17 cellular contexts compared by ENCODE assay signal in genomic region chr10:88234332-88234731, GRCh38.
DNase-seq lines count a peak whose midpoint lies in the region; ATAC-seq, FAIRE-seq and TF ChIP-seq lines count a peak whose summit lies in the region.
"Had no signal": no experiment of that assay in that cellular context is flagged by ENCODE, and none has a peak within 500 bp of the region (broad histone marks: within the 10 kb centered on the region; RNA-seq: fewer than 3 reads in every experiment).

No MANE protein-coding gene starts in this region.

- H3K9me3 Mint-ChIP-seq in neural crest cell (peaks cover 9% of the 10 kb centered on the region), type B pancreatic cell (peaks cover 10% of the 10 kb centered on the region)
- H3K9me3 Mint-ChIP-seq in activated naive CD4-positive, alpha-beta T cell treated with anti-CD3 and anti-CD28 coated beads, Interleukin-2, amount 10 ng/mL, durations not matched to agents 7 days and 5 days, result peaks cover 4% of the 10 kb centered on the region

- ATAC-seq in HG03442 (IDR thresholded peaks at IDR 0.05; ENCODE audit: unreplicated experiment), result no peak
- ATAC-seq: activated naive CD4-positive, alpha-beta T cell treated with anti-CD3 and anti-CD28 coated beads, Interleukin-2, amount 50 U/mL, for 72 hours; gastroesophageal sphincter had no signal

- no peak for FAIRE-seq in H54 (lab: Jason Lieb, UNC)
- FAIRE-seq: astrocyte had no signal

- DNase-seq in NCI-H345 treated with DMSO at 0.1 percent for 48 hours (lab: John Stamatoyannopoulos, UW; ENCODE audit: unreplicated experiment), result peak; percentile 60
- DNase-seq in globus pallidus (ENCODE audit: low spot score), result peak; percentile 26
- no peak for DNase-seq in neural crest cell (ENCODE audit: low read depth, low spot score)
- no peak for DNase-seq in type B pancreatic cell (ENCODE audit: extremely low spot score, unreplicated experiment)
- no peak for DNase-seq in activated naive CD4-positive, alpha-beta T cell treated with anti-CD3 and anti-CD28 coated beads, Interleukin-2, amount 10 ng/mL, durations not matched to agents 7 days and 5 days
- DNase-seq in H54 (ENCODE audit: insufficient read length, low spot score), result no peak
- DNase-seq: effector CD8-positive, alpha-beta T cell; HCEC 1CT; NCI-H2029; NCI-H524 treated with DMSO at 0.1 percent for 48 hours; nephron progenitor cell; retina; SW 1271 had no signal

- H3K27ac Mint-ChIP-seq in neural crest cell (ENCODE audit: unreplicated experiment), result peak overlapping the region; percentile 94
- peak overlapping the region; percentile 52 for H3K27ac Mint-ChIP-seq in type B pancreatic cell
- no peak overlapping the region for H3K27ac Mint-ChIP-seq in activated naive CD4-positive, alpha-beta T cell treated with anti-CD3 and anti-CD28 coated beads, Interleukin-2, amount 10 ng/mL, durations not matched to agents 7 days and 5 days
- H3K27ac Mint-ChIP-seq: activated naive CD4-positive, alpha-beta T cell treated with anti-CD3 and anti-CD28 coated beads, Interleukin-2, amount 50 U/mL, for 72 hours; nephron progenitor cell had no signal

- no peak for TF ChIP-seq POLR2A in H54 (IDR thresholded peaks at IDR 0.05; ENCODE audit: low read depth, low read length)

- no peak for TF ChIP-seq CTCF in neural crest cell (conservative IDR thresholded peaks at IDR 0.05)
- no peak for TF ChIP-seq CTCF in type B pancreatic cell (conservative IDR thresholded peaks at IDR 0.05)

- no peak overlapping the region for H3K4me3 Mint-ChIP-seq in neural crest cell
- H3K4me3 Mint-ChIP-seq in type B pancreatic cell, result no peak overlapping the region
- no peak overlapping the region for H3K4me3 Mint-ChIP-seq in activated naive CD4-positive, alpha-beta T cell treated with anti-CD3 and anti-CD28 coated beads, Interleukin-2, amount 10 ng/mL, durations not matched to agents 7 days and 5 days
- H3K4me3 Mint-ChIP-seq: nephron progenitor cell had no signal

- H3K27me3 Mint-ChIP-seq in neural crest cell (ENCODE audit: low read depth) (no peaks in the 10 kb centered on the region), type B pancreatic cell (peaks cover 3% of the 10 kb centered on the region)
- peaks cover 9% of the 10 kb centered on the region for H3K27me3 Mint-ChIP-seq in activated naive CD4-positive, alpha-beta T cell treated with anti-CD3 and anti-CD28 coated beads, Interleukin-2, amount 10 ng/mL, durations not matched to agents 7 days and 5 days

- H3K36me3 Mint-ChIP-seq in neural crest cell (ENCODE audit: low read depth) (no peaks in the 10 kb centered on the region), type B pancreatic cell (peaks cover 4% of the 10 kb centered on the region)
- H3K36me3 Mint-ChIP-seq in activated naive CD4-positive, alpha-beta T cell treated with anti-CD3 and anti-CD28 coated beads, Interleukin-2, amount 10 ng/mL, durations not matched to agents 7 days and 5 days, result no peaks in the 10 kb centered on the region

- CTCF ChIA-PET in activated naive CD4-positive, alpha-beta T cell treated with anti-CD3 and anti-CD28 coated beads, Interleukin-2, amount 10 ng/mL, durations not matched to agents 7 days and 5 days (lab: Charles Lee), result interaction anchor here (1.0 kb wide), 1 partner anchor 9 kb away, joined by 3 read pairs; no protein-coding TSS in a partner anchor

- H3K4me1 Mint-ChIP-seq in neural crest cell, result peaks cover 63% of the 10 kb centered on the region
- H3K4me1 Mint-ChIP-seq in type B pancreatic cell (ENCODE audit: unreplicated experiment), result peaks cover 29% of the 10 kb centered on the region
- H3K4me1 Mint-ChIP-seq in activated naive CD4-positive, alpha-beta T cell treated with anti-CD3 and anti-CD28 coated beads, Interleukin-2, amount 10 ng/mL, durations not matched to agents 7 days and 5 days, result peaks cover 8% of the 10 kb centered on the region

Comparison
In these comparisons a context has a peak if more than half of its experiments do, and no peak if none do; other contexts are left out.
1. DNase-seq: peak in NCI-H345 treated with DMSO at 0.1 percent for 48 hours (single experiment) and globus pallidus (single experiment); none in neural crest cell (single experiment), type B pancreatic cell (single experiment), activated naive CD4-positive, alpha-beta T cell treated with anti-CD3 and anti-CD28 coated beads, Interleukin-2, amount 10 ng/mL, durations not matched to agents 7 days and 5 days (single experiment) and H54 (single experiment).